ENCODE assay signal across 19 cellular contexts in genomic region chr13:92657565-92657964, GRCh38.
A peak's percentile ranks its signal among the peaks of the same experiment; 100 is the strongest.
DNase-seq lines count a peak whose midpoint lies in the region; ATAC-seq and TF ChIP-seq lines count a peak whose summit lies in the region.
"Had no signal": no experiment of that assay in that cellular context is flagged by ENCODE, and none has a peak within 500 bp of the region (broad histone marks: within the 10 kb centered on the region; RNA-seq: fewer than 3 reads in every experiment).

No MANE protein-coding gene starts in this region.

- no peaks in the 10 kb centered on the region for H3K4me1 Mint-ChIP-seq in activated naive CD4-positive, alpha-beta T cell treated with anti-CD3 and anti-CD28 coated beads, Interleukin-2, amount 10 ng/mL, durations not matched to agents 7 days and 5 days
- H3K4me1 Mint-ChIP-seq in activated CD8-positive, alpha-beta T cell treated with anti-CD3 and anti-CD28 coated beads for 36 hours (ENCODE audit: low read depth), result no peaks in the 10 kb centered on the region
- H3K4me1 Mint-ChIP-seq: B cell had no signal

- CTCF ChIA-PET in activated naive CD4-positive, alpha-beta T cell treated with anti-CD3 and anti-CD28 coated beads, Interleukin-2, amount 10 ng/mL, durations not matched to agents 7 days and 5 days (lab: Charles Lee), result no interaction called here
- CTCF ChIA-PET in activated CD8-positive, alpha-beta T cell treated with anti-CD3 and anti-CD28 coated beads for 36 hours (lab: Charles Lee), result no interaction called here

- intact Hi-C loops in activated CD8-positive, alpha-beta T cell treated with anti-CD3 and anti-CD28 coated beads for 36 hours (cut with micrococcal nuclease), result no loop called here

- H3K27ac Mint-ChIP-seq in activated naive CD4-positive, alpha-beta T cell treated with anti-CD3 and anti-CD28 coated beads, Interleukin-2, amount 10 ng/mL, durations not matched to agents 7 days and 5 days, result no peak overlapping the region
- H3K27ac Mint-ChIP-seq in activated CD8-positive, alpha-beta T cell treated with anti-CD3 and anti-CD28 coated beads for 36 hours, result no peak overlapping the region
- H3K27ac Mint-ChIP-seq: B cell; CD4-positive, alpha-beta T cell; HFFc6 had no signal

- no peak overlapping the region for H3K4me3 ChIP-seq in astrocyte of the spinal cord (ENCODE audit: low read depth, low read length)
- H3K4me3 ChIP-seq: GM23248, PC-9 had no signal

- in situ Hi-C loops in astrocyte of the spinal cord (cut with HindIII; ENCODE audit: low sequenced_read_pairs), result no loop called here

- H3K27me3 Mint-ChIP-seq in activated naive CD4-positive, alpha-beta T cell treated with anti-CD3 and anti-CD28 coated beads, Interleukin-2, amount 10 ng/mL, durations not matched to agents 7 days and 5 days, result no peaks in the 10 kb centered on the region
- no peaks in the 10 kb centered on the region for H3K27me3 Mint-ChIP-seq in activated CD8-positive, alpha-beta T cell treated with anti-CD3 and anti-CD28 coated beads for 36 hours
- H3K27me3 Mint-ChIP-seq: B cell; CD4-positive, alpha-beta T cell had no signal

- H3K4me3 Mint-ChIP-seq in activated naive CD4-positive, alpha-beta T cell treated with anti-CD3 and anti-CD28 coated beads, Interleukin-2, amount 10 ng/mL, durations not matched to agents 7 days and 5 days, result no peak overlapping the region
- no peak overlapping the region for H3K4me3 Mint-ChIP-seq in activated CD8-positive, alpha-beta T cell treated with anti-CD3 and anti-CD28 coated beads for 36 hours
- H3K4me3 Mint-ChIP-seq: B cell; CD4-positive, alpha-beta T cell; HFFc6 had no signal

- no peak for ATAC-seq in GM21360 (IDR thresholded peaks at IDR 0.05; ENCODE audit: unreplicated experiment)
- ATAC-seq in activated CD8-positive, alpha-beta T cell treated with anti-CD3 and anti-CD28 coated beads for 36 hours, result no peak
- ATAC-seq: HepG2 had no signal

- POLR2A ChIA-PET in activated CD8-positive, alpha-beta T cell treated with anti-CD3 and anti-CD28 coated beads for 36 hours (lab: Charles Lee), result no interaction called here

- DNase-seq in DMS53 (lab: John Stamatoyannopoulos, UW) (peak; percentile 51), NCI-H2029 (lab: John Stamatoyannopoulos, UW) (peak; percentile 93), astrocyte of the spinal cord (ENCODE audit: low read depth, low spot score) (peak; percentile 42), kidney tubule cell (ENCODE audit: low spot score) (peak; percentile 64)
- no peak for DNase-seq in activated naive CD4-positive, alpha-beta T cell treated with anti-CD3 and anti-CD28 coated beads, Interleukin-2, amount 10 ng/mL, durations not matched to agents 7 days and 5 days
- DNase-seq in stimulated activated CD4-positive, alpha-beta T cell treated with anti-CD3 and anti-CD28 coated beads, Interleukin-4, amount 100 ng/mL, for 1 hour, result no peak
- DNase-seq in activated CD8-positive, alpha-beta T cell treated with anti-CD3 and anti-CD28 coated beads for 36 hours, result no peak
- DNase-seq: ACHN; CD4-positive, alpha-beta T cell; GF-D8; GM23248; HFFc6; NCI-H187 treated with DMSO at 0.1 percent for 48 hours; NCI-H446; NCI-H774; PC-9 had no signal

- H3K36me3 Mint-ChIP-seq in activated naive CD4-positive, alpha-beta T cell treated with anti-CD3 and anti-CD28 coated beads, Interleukin-2, amount 10 ng/mL, durations not matched to agents 7 days and 5 days, result no peaks in the 10 kb centered on the region
- no peaks in the 10 kb centered on the region for H3K36me3 Mint-ChIP-seq in activated CD8-positive, alpha-beta T cell treated with anti-CD3 and anti-CD28 coated beads for 36 hours (ENCODE audit: low read depth)

- no peak for TF ChIP-seq CTCF in astrocyte of the spinal cord (IDR thresholded peaks at IDR 0.05; ENCODE audit: low read depth, low read length)
- no peak for TF ChIP-seq CTCF in activated CD8-positive, alpha-beta T cell treated with anti-CD3 and anti-CD28 coated beads for 36 hours (IDR thresholded peaks at IDR 0.05)

- H3K9me3 Mint-ChIP-seq in activated naive CD4-positive, alpha-beta T cell treated with anti-CD3 and anti-CD28 coated beads, Interleukin-2, amount 10 ng/mL, durations not matched to agents 7 days and 5 days, result peaks cover 9% of the 10 kb centered on the region
- peaks cover 14% of the 10 kb centered on the region for H3K9me3 Mint-ChIP-seq in activated CD8-positive, alpha-beta T cell treated with anti-CD3 and anti-CD28 coated beads for 36 hours

Comparison
In these comparisons a context has a peak if more than half of its experiments do, and no peak if none do; other contexts are left out.
1. DNase-seq: peak in DMS53 (single experiment), NCI-H2029 (single experiment), astrocyte of the spinal cord (single experiment) and kidney tubule cell (single experiment); none in activated naive CD4-positive, alpha-beta T cell treated with anti-CD3 and anti-CD28 coated beads, Interleukin-2, amount 10 ng/mL, durations not matched to agents 7 days and 5 days (single experiment), stimulated activated CD4-positive, alpha-beta T cell treated with anti-CD3 and anti-CD28 coated beads, Interleukin-4, amount 100 ng/mL, for 1 hour (single experiment) and activated CD8-positive, alpha-beta T cell treated with anti-CD3 and anti-CD28 coated beads for 36 hours (single experiment).